ENCODE assay signal across 8 cellular contexts in genomic region chr5:132103380-132103951, GRCh38. TPM values are rescaled to one million over a fixed set of nuclear protein-coding genes. Genes with fewer than 3 reads are reported as not detected.
A peak's percentile ranks its signal among the peaks of the same experiment; 100 is the strongest.
DNase-seq lines count a peak whose midpoint lies in the region; ATAC-seq lines count a peak whose summit lies in the region.

No MANE protein-coding gene starts in this region.

- no peak overlapping the region for H3K4me3 ChIP-seq in right cardiac atrium (ENCODE audit: low read length)

- ATAC-seq in GM18870 (IDR thresholded peaks at IDR 0.05; ENCODE audit: unreplicated experiment) (peak; percentile 72), HG03103 (IDR thresholded peaks at IDR 0.05; ENCODE audit: low read depth, unreplicated experiment) (peak; percentile 71), right cardiac atrium (peak; percentile 86 to 94)
- ATAC-seq in activated naive CD4-positive, alpha-beta T cell treated with anti-CD3 and anti-CD28 coated beads, Interleukin-2, amount 50 U/mL, for 72 hours: peak; percentile 40 to 48

- no peaks in the 10 kb centered on the region for H3K9me3 Mint-ChIP-seq in activated naive CD4-positive, alpha-beta T cell treated with anti-CD3 and anti-CD28 coated beads, Interleukin-2, amount 50 U/mL, for 72 hours

- peaks cover 0 to 5% of the 10 kb centered on the region in 2 donors for H3K36me3 Mint-ChIP-seq in activated naive CD4-positive, alpha-beta T cell treated with anti-CD3 and anti-CD28 coated beads, Interleukin-2, amount 50 U/mL, for 72 hours

- H3K9me3 ChIP-seq in right cardiac atrium (ENCODE audit: control insufficient read depth, low read length): no peaks in the 10 kb centered on the region

- intact Hi-C loops in right cardiac atrium (cut with DNase I): no loop called here

- DNase-seq in A172 (ENCODE audit: low spot score) (peak; percentile 95), SIG-M5 (lab: John Stamatoyannopoulos, UW) (peak; percentile 24), right cardiac atrium (peak; percentile 89 to 92 (median 91)), NCI-H1436 treated with DMSO at 0.1 percent for 48 hours (lab: John Stamatoyannopoulos, UW) (no peak)
- DNase-seq in activated naive CD4-positive, alpha-beta T cell treated with anti-CD3 and anti-CD28 coated beads, Interleukin-2, amount 50 U/mL, for 72 hours (ENCODE audit: low spot score in 2 of 2): peak; percentile 62 to 72
- peak in 3 of 4 experiments; percentile 30 to 65 (median 48) for DNase-seq in stimulated activated CD4-positive, alpha-beta T cell treated with anti-CD3 and anti-CD28 coated beads, Interleukin-1b, Interleukin-23, amount 100 ng/mL, for 24 hours (ENCODE audit: low read depth in 4 of 4, low spot score in 1 of 4)

- peak overlapping the region; percentile 26 to 90 for H3K27ac Mint-ChIP-seq in activated naive CD4-positive, alpha-beta T cell treated with anti-CD3 and anti-CD28 coated beads, Interleukin-2, amount 50 U/mL, for 72 hours

- peaks cover 5% of the 10 kb centered on the region for H3K4me1 ChIP-seq in right cardiac atrium (ENCODE audit: control insufficient read depth, insufficient read depth, low read length)

- no peak overlapping the region for H3K27ac ChIP-seq in right cardiac atrium (ENCODE audit: low read length)

- H3K27me3 ChIP-seq in right cardiac atrium (ENCODE audit: control insufficient read depth, insufficient read depth): no peaks in the 10 kb centered on the region

RNA-seq across cellular contexts. Expression of gene CSF2, which starts 29.9 kb away (rescaled TPM):
- total RNA-seq in A172 (2014; rRNA removed; shearing (Covaris generic)): 0.67 and 1.3 TPM in 2 replicates
- total RNA-seq in activated naive CD4-positive, alpha-beta T cell treated with anti-CD3 and anti-CD28 coated beads, Interleukin-2, amount 50 U/mL, for 72 hours: 10 to 100 TPM in 1 of 2 donors, 1 to 10 TPM in 1; 8.4 to 39.7 TPM
- not detected for total RNA-seq in right cardiac atrium
- not detected for polyA plus RNA-seq in right cardiac atrium

RNA-seq across cellular contexts. Expression of gene IL3, which starts 43.0 kb away (rescaled TPM):
- not detected in 2 replicates for total RNA-seq in A172 (2014; rRNA removed; shearing (Covaris generic))
- 1 to 10 TPM in 1 of 2 donors, not detected in 1; 9.7 TPM for total RNA-seq in activated naive CD4-positive, alpha-beta T cell treated with anti-CD3 and anti-CD28 coated beads, Interleukin-2, amount 50 U/mL, for 72 hours
- not detected for total RNA-seq in right cardiac atrium
- not detected for polyA plus RNA-seq in right cardiac atrium
